In genomic region chr2:106140913-106141312, GRCh38 we compare ENCODE assay signal across 19 cellular contexts. TPM values are rescaled to one million over a fixed set of nuclear protein-coding genes. Genes with fewer than 3 reads are reported as not detected.
A peak's percentile ranks its signal among the peaks of the same experiment; 100 is the strongest.
DNase-seq lines count a peak whose midpoint lies in the region; ATAC-seq, FAIRE-seq and TF ChIP-seq lines count a peak whose summit lies in the region.
"Had no signal": no experiment of that assay in that cellular context is flagged by ENCODE, and none has a peak within 500 bp of the region (broad histone marks: within the 10 kb centered on the region; RNA-seq: fewer than 3 reads in every experiment).

No MANE protein-coding gene starts in this region.

- WGBS in GM12878 (ENCODE audit: insufficient coverage, insufficient replicate concordance, low lambda C conversion rate, missing lambda C conversion rate) = 12% methylated on average over 2 of the region's 2 CpGs

- H4K20me1 ChIP-seq in GM12878 (ENCODE audit: control insufficient read depth, insufficient read depth) = no peaks in the 10 kb centered on the region

- H3K36me3 ChIP-seq in GM12878 (ENCODE audit: control insufficient read depth in 2 of 2, insufficient read depth in 2 of 2, low read length in 1 of 2) = peaks cover 5 to 6% of the 10 kb centered on the region in 2 experiments; a peak in 3 of 4 replicates
- H3K36me3 ChIP-seq in SJCRH30 = peaks cover 18% of the 10 kb centered on the region
- H3K36me3 ChIP-seq: gastrocnemius medialis, right lobe of liver had no signal

- SMC1A ChIA-PET in GM12878 (lab: Charles Lee; ENCODE audit: uncharacterized antibody, unreplicated experiment) = no interaction called here

- no peaks in the 10 kb centered on the region for H3K9me3 Mint-ChIP-seq in activated T-cell treated with anti-CD3 and anti-CD28 coated beads, Interleukin-2, amount 50 U/mL, for 4 hours
- H3K9me3 Mint-ChIP-seq: mesothelial cell of epicardium had no signal

- no peak for FAIRE-seq in GM12878 (lab: Jason Lieb, UNC)

- H3K9me3 ChIP-seq in GM12878 (replicated peaks; ENCODE audit: control insufficient read depth, insufficient read depth, low read length) = no peaks in the 10 kb centered on the region
- H3K9me3 ChIP-seq in SJCRH30 (replicated peaks) = no peaks in the 10 kb centered on the region
- H3K9me3 ChIP-seq: Caco-2, gastrocnemius medialis, right lobe of liver had no signal

- TF ChIP-seq RAD21 in GM12878 (IDR thresholded peaks at IDR 0.05; ENCODE audit: insufficient read depth, low read depth, low read length) = no peak

- H3K27me3 ChIP-seq in GM12878 (replicated peaks in 1 of 2; ENCODE audit: control insufficient read depth in 2 of 2, insufficient read depth in 2 of 2, low read length in 1 of 2) (no peaks in the 10 kb centered on the region), SJCRH30 (no peaks in the 10 kb centered on the region)
- H3K27me3 ChIP-seq: gastrocnemius medialis, right lobe of liver had no signal

- no peak for TF ChIP-seq POLR2A in GM12878 (IDR thresholded peaks at IDR 0.05; ENCODE audit: low read depth, low read length)

- in situ Hi-C loops in GM12878 (cut with MboI) = no loop called here

- POLR2A ChIA-PET in GM12878 (lab: Charles Lee) (no interaction called here), HEK293T (lab: Yijun Ruan, JAX) (no interaction called here)

- no peak for TF ChIP-seq CTCF in GM12878 (IDR thresholded peaks at IDR 0.05 in 2 of 3, conservative IDR thresholded peaks at IDR 0.05 in 1 of 3; ENCODE audit: control insufficient read depth in 2 of 3, extremely low read depth in 1 of 3, insufficient read depth in 1 of 3, low read depth in 3 of 3, low read length in 3 of 3)

- no peaks in the 10 kb centered on the region for H3K27me3 Mint-ChIP-seq in activated T-cell treated with anti-CD3 and anti-CD28 coated beads, Interleukin-2, amount 50 U/mL, for 4 hours (ENCODE audit: low read depth)

- RAD21 ChIA-PET in GM12878 (lab: Charles Lee; ENCODE audit: unreplicated experiment) = no interaction called here

- H3K4me3 ChIP-seq in GM12878 = no peak overlapping the region
- H3K4me3 ChIP-seq in SJCRH30 = no peak overlapping the region
- H3K4me3 ChIP-seq: gastrocnemius medialis, right lobe of liver had no signal

- intact Hi-C loops in GM12878 (cut with micrococcal nuclease; ENCODE audit: unreplicated experiment) = no loop called here

- DNase-seq in activated T-cell treated with anti-CD3 and anti-CD28 coated beads, Interleukin-2, amount 50 U/mL, for 4 hours = no peak
- no peak for DNase-seq in activated T-cell treated with anti-CD3 and anti-CD28 coated beads, Interleukin-2, amount 50 U/mL, for 48 hours
- DNase-seq in GM12878 (ENCODE audit: low read depth, low spot score) = no peak
- no peak for DNase-seq in stimulated activated naive CD8-positive, alpha-beta T cell treated with anti-CD3 and anti-CD28 coated beads, Interleukin-15, Interleukin-2, amounts not matched to agents 100 U/mL and 50 U/mL, for 24 hours
- no peak for DNase-seq in HEK293T (ENCODE audit: extremely low spot score)
- no peak for DNase-seq in SJCRH30
- DNase-seq in GOT3 (lab: John Stamatoyannopoulos, UW) = no peak
- DNase-seq: activated effector memory CD4-positive, alpha-beta T cell treated with Interleukin-2 at 50 U/mL for 16 hours; Caco-2; gastrocnemius medialis; MV-4-11; NCI-H2081 treated with DMSO at 0.1 percent for 48 hours; NCI-H524; right lobe of liver; SIG-M5; T1000 had no signal

- ATAC-seq in activated T-cell treated with anti-CD3 and anti-CD28 coated beads, Interleukin-2, amount 50 U/mL, for 4 hours = peak; percentile 12 to 13
- ATAC-seq in HG02852 (IDR thresholded peaks at IDR 0.05; ENCODE audit: unreplicated experiment) (peak; percentile 36), GM12878 (no peak)
- ATAC-seq in stimulated activated naive CD8-positive, alpha-beta T cell treated with anti-CD3 and anti-CD28 coated beads, Interleukin-15, Interleukin-2, amounts not matched to agents 100 U/mL and 50 U/mL, for 24 hours = peak; percentile 26
- ATAC-seq: gastrocnemius medialis, right lobe of liver had no signal

- peaks cover 23% of the 10 kb centered on the region for H3K4me1 ChIP-seq in GM12878 (ENCODE audit: control insufficient read depth, insufficient read depth, low read length)
- 0 out of 2 replicates have a peak, but pooled peaks cover 2% of the 10 kb centered on the region for H3K4me1 ChIP-seq in SJCRH30
- H3K4me1 ChIP-seq: Caco-2 had no signal

- TF ChIP-seq EP300 in GM12878 (IDR thresholded peaks at IDR 0.05; ENCODE audit: borderline replicate concordance in 1 of 2, control insufficient read depth in 1 of 2, low read depth in 2 of 2, low read length in 2 of 2) = no peak

- no peaks in the 10 kb centered on the region; the same call in 1 of the 2 replicates for H3K79me2 ChIP-seq in GM12878 (ENCODE audit: control insufficient read depth, insufficient read depth, low read length)

- H3K4me3 Mint-ChIP-seq in activated T-cell treated with anti-CD3 and anti-CD28 coated beads, Interleukin-2, amount 50 U/mL, for 4 hours = no peak overlapping the region
- H3K4me3 Mint-ChIP-seq: brain, mesothelial cell of epicardium had no signal

- no TSS peak for BruUV-seq in GM12878 (replicated peaks; lab: Mats Ljungman, UMichigan)

- CTCF ChIA-PET in GM12878 (lab: Yijun Ruan, JAX) (interaction anchor here (0.6 to 0.8 kb wide), 2 partner anchors 7 to 110 kb away, joined by 3 to 4 read pairs; no protein-coding TSS in a partner anchor), HEK293T (lab: Yijun Ruan, JAX) (interaction anchor here (0.8 kb wide), 1 partner anchor 403 kb away, joined by 3 read pairs; no protein-coding TSS in a partner anchor)

- H3K4me1 Mint-ChIP-seq in activated T-cell treated with anti-CD3 and anti-CD28 coated beads, Interleukin-2, amount 50 U/mL, for 4 hours (ENCODE audit: low read depth) = peaks cover 72% of the 10 kb centered on the region

- H3K36me3 Mint-ChIP-seq in activated T-cell treated with anti-CD3 and anti-CD28 coated beads, Interleukin-2, amount 50 U/mL, for 4 hours (ENCODE audit: insufficient read depth) = peaks cover 40% of the 10 kb centered on the region

- no peak overlapping the region for H2AFZ ChIP-seq in GM12878 (ENCODE audit: control insufficient read depth, low read depth, low read length)

- H3K4me2 ChIP-seq in GM12878 (ENCODE audit: control insufficient read depth, insufficient read depth) = 0 out of 2 replicates have a peak overlapping the region, but pooled peaks have one; percentile 13

- H3K27ac ChIP-seq in GM12878 (ENCODE audit: control insufficient read depth, insufficient read depth) (peak overlapping the region; percentile 59), SJCRH30 (no peak overlapping the region)
- H3K27ac ChIP-seq: gastrocnemius medialis, right lobe of liver had no signal

- no peak overlapping the region for H3K9ac ChIP-seq in GM12878 (ENCODE audit: control insufficient read depth, insufficient read depth, low read length)

TF ChIP-seq in GM12878, 131 proteins besides CTCF, POLR2A, EP300 and RAD21 (continues in another document):
- TF ChIP-seq PAX8 (IDR thresholded peaks at IDR 0.05) (no peak), SUPT20H (IDR thresholded peaks at IDR 0.05; ENCODE audit: borderline replicate concordance, control insufficient read depth, low read depth, low read length) (no peak), ATF7 (IDR thresholded peaks at IDR 0.05; ENCODE audit: low read depth) (no peak)

TF ChIP-seq in HEK293T, 16 proteins besides CTCF, POLR2A, EP300 and RAD21:
- TF ChIP-seq ARNT (IDR thresholded peaks at IDR 0.05) (no peak), L3MBTL2 (conservative IDR thresholded peaks at IDR 0.05) (no peak), CTBP1 (IDR thresholded peaks at IDR 0.05; ENCODE audit: borderline replicate concordance) (no peak), SP1 (IDR thresholded peaks at IDR 0.05) (no peak), PKNOX1 (IDR thresholded peaks at IDR 0.05) (no peak), NFRKB (IDR thresholded peaks at IDR 0.05) (no peak), FOXA1 (IDR thresholded peaks at IDR 0.05) (no peak), LEF1 (IDR thresholded peaks at IDR 0.05; ENCODE audit: borderline replicate concordance) (no peak), FOXK2 (IDR thresholded peaks at IDR 0.05) (no peak), TARDBP (IDR thresholded peaks at IDR 0.05) (no peak), ELF4 (IDR thresholded peaks at IDR 0.05) (no peak), ZNF384 (IDR thresholded peaks at IDR 0.05) (no peak), SUZ12 (IDR thresholded peaks at IDR 0.05) (no peak), HDGF (IDR thresholded peaks at IDR 0.05; ENCODE audit: borderline replicate concordance) (no peak), BHLHE40 (IDR thresholded peaks at IDR 0.05; ENCODE audit: borderline replicate concordance) (no peak), FOXM1 (IDR thresholded peaks at IDR 0.05; ENCODE audit: borderline replicate concordance) (no peak)
TF ChIP-seq in HEK293T: peak in this region for 0.

RNA-seq across cellular contexts. Expression of gene UXS1, which starts 53.2 kb away (rescaled TPM):
- 10 to 100 TPM; 29.4 to 33.9 (median 30.3) TPM for total RNA-seq in activated T-cell treated with anti-CD3 and anti-CD28 coated beads, Interleukin-2, amount 50 U/mL, for 4 hours
- 59.8 and 62.8 TPM in 2 replicates for total RNA-seq in GM12878 (2013; cell fraction: nucleolus; rRNA removed)
- total RNA-seq in GM12878 (2014; rRNA removed) (14.6 and 18.0 TPM in 2 replicates), GM12878 (2014; rRNA removed; fragmentation: Illumina TruSeq; extraction: Trizol) (13.2 and 13.6 TPM in 2 replicates), GM12878 (2021) (22.9 and 25.4 TPM in 2 replicates)
- polyA plus RNA-seq in GM12878 (2011; ENCODE audit: low read depth) = 10.8 TPM
- polyA plus RNA-seq in GM12878 (2011; rRNA removed) (18.4 and 24.0 TPM in 2 replicates), GM12878 (2014; fragmentation: Illumina TruSeq; extraction: Trizol) (25.4 and 33.4 TPM in 2 replicates), GM12878 (2014; fragmentation: Nextera tagmentation; extraction: Ambion mirVana) (10 to 100 TPM in 1 of 2 experiments, 1 to 10 TPM in 1; 6.0 to 10.5 TPM), GM12878 (2014; rRNA removed) (21.2 and 25.2 TPM in 2 replicates), GM12878 (2016; fragmentation: Nextera tagmentation; extraction: Ambion mirVana) (10 to 100 TPM; 24.0 to 24.9 TPM)
- 17.3 and 24.1 TPM in 2 replicates for polyA plus RNA-seq in GM12878 (2011; cell fraction: cytosol; rRNA removed)
- polyA plus RNA-seq in GM12878 (2011; cell fraction: nucleus; rRNA removed) = 32.5 and 36.5 TPM in 2 replicates
- polyA plus RNA-seq in GM12878 (2012) = 15.7 and 17.2 TPM in 2 replicates
- 35.3 and 52.3 TPM in 2 replicates for polyA minus RNA-seq in GM12878 (2011; rRNA and poly(A)+ RNA removed)
- polyA minus RNA-seq in GM12878 (2011; cell fraction: cytosol; rRNA and poly(A)+ RNA removed) = 10.4 and 13.9 TPM in 2 replicates
- polyA minus RNA-seq in GM12878 (2011; cell fraction: nucleus; rRNA and poly(A)+ RNA removed) = 27.9 and 39.3 TPM in 2 replicates
- 47.3 and 48.8 TPM in 2 replicates for total RNA-seq in SJCRH30 (2014; rRNA removed; shearing (Covaris generic))
